ENCODE assay signal across 12 cellular contexts in the genomic region with DNA sequence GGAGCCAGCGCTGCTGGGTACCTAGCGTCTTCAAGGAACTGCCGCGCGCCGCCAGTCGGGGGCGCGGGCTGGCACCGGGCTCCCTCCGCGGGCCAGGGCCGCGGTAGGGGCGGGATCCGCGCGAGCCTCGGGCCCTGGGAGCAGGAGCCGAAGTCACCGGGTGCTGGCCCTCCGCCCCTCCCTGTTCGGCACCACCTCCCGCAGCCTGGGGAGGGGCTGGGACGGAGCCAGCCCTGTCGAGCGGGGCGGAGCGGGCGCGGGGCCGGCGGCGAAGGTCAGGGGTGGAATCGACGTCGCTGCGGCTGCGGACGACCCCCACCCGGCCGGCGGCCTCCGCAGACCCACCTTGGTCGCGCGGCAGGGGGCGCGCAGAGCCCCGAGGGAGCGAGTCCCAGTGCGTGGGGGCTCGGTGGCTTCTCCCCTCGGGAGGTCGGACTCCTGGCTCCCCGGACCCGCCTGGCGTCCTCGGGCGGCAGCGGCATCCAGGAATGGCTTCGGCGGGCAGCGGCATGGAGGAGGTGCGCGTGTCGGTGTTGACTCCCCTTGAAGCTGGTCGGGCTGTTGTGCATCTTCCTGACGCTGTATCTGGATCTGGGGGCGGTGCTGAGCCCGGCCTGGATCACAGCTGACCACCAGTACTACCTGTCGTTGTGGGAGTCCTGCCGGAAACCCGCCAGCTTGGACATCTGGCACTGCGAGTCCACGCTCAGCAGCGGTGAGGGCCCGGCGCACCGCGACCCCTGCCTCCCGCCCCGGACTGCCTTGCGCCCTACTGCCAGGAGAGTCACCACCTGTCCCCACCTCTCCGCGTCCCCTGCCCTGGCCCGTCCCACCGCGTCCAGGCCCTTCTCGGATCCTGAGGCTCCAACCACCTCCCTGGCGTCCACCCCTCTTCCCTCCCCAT. TPM values are rescaled to one million over a fixed set of nuclear protein-coding genes. Genes with fewer than 3 reads are reported as not detected.
DNase-seq lines count a peak whose midpoint lies in the region; ATAC-seq and TF ChIP-seq lines count a peak whose summit lies in the region.
"Had no signal": no experiment of that assay in that cellular context is flagged by ENCODE, and none has a peak within 500 bp of the region (broad histone marks: within the 10 kb centered on the region; RNA-seq: fewer than 3 reads in every experiment).

No MANE protein-coding gene starts in this region.

- H3K36me3 ChIP-seq in gastroesophageal sphincter, result no peaks in the 10 kb centered on the region
- H3K36me3 ChIP-seq in osteoblast (ENCODE audit: insufficient read depth, low read length), result no peaks in the 10 kb centered on the region

- H3K4me1 ChIP-seq in gastroesophageal sphincter (peaks cover 0 to 9% (median 0%) of the 10 kb centered on the region in 3 donors), osteoblast (ENCODE audit: insufficient read depth, low read length) (no peaks in the 10 kb centered on the region)

- TF ChIP-seq CTCF in gastroesophageal sphincter (IDR thresholded peaks at IDR 0.05), result no peak
- no peak for TF ChIP-seq CTCF in osteoblast (IDR thresholded peaks at IDR 0.05; ENCODE audit: extremely low read depth, low read depth, low read length)

- 32% methylated on average over 8 of the region's 91 CpGs; no CpG with 5 or more reads in 1 of the 2 donors for WGBS in gastroesophageal sphincter (ENCODE audit: low coverage in 1 of 2), 2 donors

- H3K9me3 ChIP-seq in gastroesophageal sphincter (no peaks in the 10 kb centered on the region), osteoblast (ENCODE audit: low read depth, low read length) (no peaks in the 10 kb centered on the region)

- no peak for TF ChIP-seq EP300 in gastroesophageal sphincter (IDR thresholded peaks at IDR 0.05)

- H2AFZ ChIP-seq in osteoblast (ENCODE audit: low read length), result no peak overlapping the region
- H2AFZ ChIP-seq: PC-9 had no signal

- DNase-seq in COLO668 (lab: John Stamatoyannopoulos, UW; ENCODE audit: unreplicated experiment) (peak; percentile 18), NCI-H526 (lab: John Stamatoyannopoulos, UW) (peak; percentile 47 to 90), osteoblast (ENCODE audit: insufficient read length, low spot score, missing footprints) (peak; percentile 87), sciatic nerve (ENCODE audit: low spot score) (no peak), NAMALWA (ENCODE audit: low spot score) (no peak)
- DNase-seq: activated CD8-positive, alpha-beta memory T cell treated with anti-CD3 and anti-CD28 coated beads, Interleukin-2, amount 10 ng/mL, durations not matched to agents 7 days and 5 days; stimulated activated naive CD4-positive, alpha-beta T cell had no signal

- H3K79me2 ChIP-seq in osteoblast (ENCODE audit: insufficient read depth, low read length), result no peaks in the 10 kb centered on the region

- H3K4me2 ChIP-seq in osteoblast (ENCODE audit: insufficient read depth, low read length), result no peak overlapping the region
- H3K4me2 ChIP-seq: PC-9 had no signal

- H3K4me3 ChIP-seq in gastroesophageal sphincter, result peak overlapping the region in 1 of 2 donors; percentile 36
- peak overlapping the region; percentile 55 for H3K4me3 ChIP-seq in osteoblast (ENCODE audit: insufficient read depth, low read length)
- H3K4me3 ChIP-seq: PC-9 had no signal

- peaks cover 28% of the 10 kb centered on the region for H3K27me3 ChIP-seq in gastroesophageal sphincter
- H3K27me3 ChIP-seq in osteoblast (ENCODE audit: insufficient read depth, low read length), result no peaks in the 10 kb centered on the region

- no peak for TF ChIP-seq POLR2A in gastroesophageal sphincter (IDR thresholded peaks at IDR 0.05)

- ATAC-seq in gastroesophageal sphincter, result peak; percentile 39
- ATAC-seq in sciatic nerve, result no peak
- ATAC-seq in HG03378 (IDR thresholded peaks at IDR 0.05; ENCODE audit: unreplicated experiment), result no peak
- no peak for ATAC-seq in GM21737 (IDR thresholded peaks at IDR 0.05; ENCODE audit: unreplicated experiment)
- ATAC-seq: activated CD8-positive, alpha-beta memory T cell treated with anti-CD3 and anti-CD28 coated beads, Interleukin-2, amount 10 ng/mL, durations not matched to agents 7 days and 5 days had no signal

- H4K20me1 ChIP-seq in osteoblast (ENCODE audit: insufficient read depth, low read length), result no peaks in the 10 kb centered on the region

- H3K27ac ChIP-seq in gastroesophageal sphincter (no peak overlapping the region), osteoblast (ENCODE audit: low read depth, low read length) (no peak overlapping the region)
- H3K27ac ChIP-seq: PC-9 had no signal

- intact Hi-C loops in sciatic nerve (cut with DNase I), result no loop called here

RNA-seq across cellular contexts. Expression of a gene that starts 50.5 kb away (rescaled TPM):
- not detected for total RNA-seq in gastroesophageal sphincter
- not detected in 2 replicates for total RNA-seq in osteoblast
- not detected for total RNA-seq in sciatic nerve
- total RNA-seq: activated CD8-positive, alpha-beta memory T cell treated with anti-CD3 and anti-CD28 coated beads, Interleukin-2, amount 10 ng/mL, durations not matched to agents 7 days and 5 days; natural killer cell treated with Interleukin-12 subunit alpha and Interleukin-12 subunit beta and Interleukin-15 and Interleukin-18, amount 100 ng/mL, for 72 hours; PC-9 had no signal

Comparison
In these comparisons a context has a peak if more than half of its experiments do, and no peak if none do; other contexts are left out.
1. DNase-seq: peak in COLO668 (single experiment), NCI-H526 (2 of 2) and osteoblast (single experiment); none in sciatic nerve (single experiment) and NAMALWA (single experiment).